ENCODE assay signal across 8 cellular contexts in genomic region chr6:142842423-142843261, GRCh38.
DNase-seq lines count a peak whose midpoint lies in the region; ATAC-seq, FAIRE-seq and TF ChIP-seq lines count a peak whose summit lies in the region.

No MANE protein-coding gene starts in this region.

- H3K4me1 Mint-ChIP-seq in activated naive CD4-positive, alpha-beta T cell treated with anti-CD3 and anti-CD28 coated beads, Interleukin-2, amount 50 U/mL, for 24 hours: peaks cover 96% of the 10 kb centered on the region

- H3K4me3 ChIP-seq in mesodermal cell (ENCODE audit: extremely low read depth, insufficient read depth, low read length, poor library complexity, severe bottlenecking): no peak overlapping the region

- H3K27me3 Mint-ChIP-seq in activated naive CD4-positive, alpha-beta T cell treated with anti-CD3 and anti-CD28 coated beads, Interleukin-2, amount 50 U/mL, for 24 hours: no peaks in the 10 kb centered on the region

- H3K4me1 ChIP-seq in mesodermal cell (ENCODE audit: control insufficient read depth, insufficient read depth, low read length, poor library complexity, severe bottlenecking): peaks cover 66% of the 10 kb centered on the region

- H3K27ac Mint-ChIP-seq in activated naive CD4-positive, alpha-beta T cell treated with anti-CD3 and anti-CD28 coated beads, Interleukin-2, amount 50 U/mL, for 24 hours: peak overlapping the region; percentile 100

- 74 to 85% methylated on average over 4 to 5 of the region's 11 CpGs for WGBS in mesodermal cell (ENCODE audit: insufficient coverage in 2 of 2), 2 experiments

- TF ChIP-seq POLR2A in H54 (IDR thresholded peaks at IDR 0.05; ENCODE audit: low read depth, low read length): no peak

- peak; percentile 73 for DNase-seq in Daoy (ENCODE audit: low read depth)
- DNase-seq in medulla oblongata (ENCODE audit: extremely low spot score): no peak
- DNase-seq in globus pallidus (ENCODE audit: low spot score): no peak
- no peak for DNase-seq in H54 (ENCODE audit: insufficient read length, low spot score)

- peak overlapping the region; percentile 82 for H3K27ac ChIP-seq in mesodermal cell (ENCODE audit: low read depth, low read length, severe bottlenecking)

- no peaks in the 10 kb centered on the region for H3K36me3 ChIP-seq in mesodermal cell (ENCODE audit: control insufficient read depth, insufficient read depth, low read length)

- peaks cover 4% of the 10 kb centered on the region for H3K9me3 Mint-ChIP-seq in activated naive CD4-positive, alpha-beta T cell treated with anti-CD3 and anti-CD28 coated beads, Interleukin-2, amount 50 U/mL, for 24 hours

- H3K36me3 Mint-ChIP-seq in activated naive CD4-positive, alpha-beta T cell treated with anti-CD3 and anti-CD28 coated beads, Interleukin-2, amount 50 U/mL, for 24 hours: peaks cover 7% of the 10 kb centered on the region

- no peaks in the 10 kb centered on the region for H3K9me3 ChIP-seq in mesodermal cell (ENCODE audit: control insufficient read depth, low read length)

- peak; percentile 48 for ATAC-seq in GM19468 (IDR thresholded peaks at IDR 0.05; ENCODE audit: extremely low read depth, unreplicated experiment)
- peak; percentile 65 for ATAC-seq in HG03521 (IDR thresholded peaks at IDR 0.05; ENCODE audit: unreplicated experiment)

- peak overlapping the region; percentile 84 for H3K4me3 Mint-ChIP-seq in activated naive CD4-positive, alpha-beta T cell treated with anti-CD3 and anti-CD28 coated beads, Interleukin-2, amount 50 U/mL, for 24 hours

- no peak for FAIRE-seq in H54 (lab: Jason Lieb, UNC)
